ENCODE assay signal across 1 cellular context in genomic region chr13:38941353-38941945, GRCh38.
TF ChIP-seq lines count a peak whose summit lies in the region.

No MANE protein-coding gene starts in this region.

TF ChIP-seq in HEK293, 187 proteins besides CTCF, POLR2A, EP300 and RAD21:
- TF ChIP-seq ATF2 (tag by site-specific recombination; IDR thresholded peaks at IDR 0.05; ENCODE audit: low read depth), result peak; percentile 27; the same call in 1 of the 2 replicates
- peak; percentile 30; the same call in 1 of the 2 replicates for TF ChIP-seq PRDM6 (tag by site-specific recombination; IDR thresholded peaks at IDR 0.05)
- no peak for TF ChIP-seq ZNF555 (tag by site-specific recombination; conservative IDR thresholded peaks at IDR 0.05)
- TF ChIP-seq ZNF518A (tag by site-specific recombination; conservative IDR thresholded peaks at IDR 0.05; ENCODE audit: low read depth), result no peak
- no peak for TF ChIP-seq ZNF544 (tag by site-specific recombination; IDR thresholded peaks at IDR 0.05)
- peak; percentile 52; the same call in 1 of the 2 replicates for TF ChIP-seq BCL6B (tag by site-specific recombination; IDR thresholded peaks at IDR 0.05)
- TF ChIP-seq ZNF140 (tag by site-specific recombination; IDR thresholded peaks at IDR 0.05), result peak; percentile 89
- 0 out of 2 replicates have a peak, but pooled peaks have one; percentile 27 for TF ChIP-seq ZBTB17 (tag by site-specific recombination; IDR thresholded peaks at IDR 0.05)
- TF ChIP-seq ZNF155 (tag by site-specific recombination; IDR thresholded peaks at IDR 0.05), result no peak
- TF ChIP-seq ZNF202 (tag by site-specific recombination; IDR thresholded peaks at IDR 0.05; ENCODE audit: borderline replicate concordance), result no peak
- no peak for TF ChIP-seq ZNF677 (tag by site-specific recombination; IDR thresholded peaks at IDR 0.05)
TF ChIP-seq in HEK293: peak in this region for 5.
